Comparison of ENCODE assay signal across 26 cellular contexts in the genomic region with DNA sequence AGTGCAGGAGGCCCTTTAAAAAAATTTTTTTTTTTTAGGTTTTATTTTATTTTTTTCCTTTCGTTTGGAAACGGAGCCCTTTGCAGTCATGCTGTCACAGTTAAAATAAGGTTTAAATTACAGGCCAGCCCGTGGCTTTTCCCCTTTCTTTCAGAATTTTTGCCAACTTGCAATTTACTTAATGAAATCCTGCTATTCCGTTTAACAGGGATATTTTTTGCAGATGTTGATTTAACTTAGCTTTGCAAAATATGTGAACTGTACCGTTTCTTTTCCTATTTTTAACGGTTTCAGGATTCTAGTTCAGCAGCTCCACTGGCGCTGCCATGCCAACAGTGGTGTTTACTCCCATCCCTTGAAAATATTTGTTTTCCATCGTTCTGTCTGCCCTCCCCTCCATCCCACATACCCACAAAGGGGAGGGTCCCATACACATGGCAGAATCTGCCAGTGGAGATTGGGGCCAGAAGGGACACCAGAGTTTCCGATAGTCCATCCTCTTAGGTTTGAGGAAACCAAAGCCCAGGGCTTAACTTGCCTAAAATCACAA. TPM values are rescaled to one million over a fixed set of nuclear protein-coding genes. Genes with fewer than 3 reads are reported as not detected.
DNase-seq lines count a peak whose midpoint lies in the region; ATAC-seq, FAIRE-seq and TF ChIP-seq lines count a peak whose summit lies in the region.
"Had no signal": no experiment of that assay in that cellular context is flagged by ENCODE, and none has a peak within 500 bp of the region (broad histone marks: within the 10 kb centered on the region; RNA-seq: fewer than 3 reads in every experiment).

No MANE protein-coding gene starts in this region.

- H3K36me3 ChIP-seq in Panc1 (ENCODE audit: control insufficient read depth, insufficient read depth, low read length) (no peaks in the 10 kb centered on the region), tibial artery (peaks cover 0 to 4% (median 0%) of the 10 kb centered on the region in 3 donors)

- peaks cover 7% of the 10 kb centered on the region; the same call in 1 of the 2 replicates for H3K9me3 ChIP-seq in Panc1 (ENCODE audit: control insufficient read depth, insufficient read depth, low read depth, low read length)
- H3K9me3 ChIP-seq in tibial artery, result peaks cover 0 to 7% (median 0%) of the 10 kb centered on the region in 3 donors

- peak; percentile 84 for FAIRE-seq in endometrium (lab: Jason Lieb, UNC)
- FAIRE-seq: frontal cortex, GM19239, urothelium cell line had no signal

- DNase-seq in Panc1 (ENCODE audit: low read depth, low spot score) (no peak), nephron progenitor cell (no peak), tibial artery (no peak), C1 segment of cervical spinal cord (lab: John Stamatoyannopoulos, UW) (no peak), NCI-H187 treated with DMSO at 0.1 percent for 48 hours (lab: John Stamatoyannopoulos, UW) (no peak)
- no peak for DNase-seq in activated CD4-positive, alpha-beta T cell treated with anti-CD3 and anti-CD28 coated beads for 48 hours
- DNase-seq: activated CD4-positive, alpha-beta T cell treated with anti-CD3 and anti-CD28 coated beads, Interleukin-2, amount 50 U/mL, for 1 hour; activated CD8-positive, alpha-beta memory T cell treated with anti-CD3 and anti-CD28 coated beads, Interleukin-2, amount 10 ng/mL, durations not matched to agents 7 days and 5 days; CD4-positive, CD25-positive, alpha-beta regulatory T cell; effector CD8-positive, alpha-beta T cell; erythroblast; hippocampal formation; immature natural killer cell; left lung; MG63; NCI-H1417; NCI-H2107; NCI-H446 treated with DMSO at 0.1 percent for 48 hours; T-helper 9 cell; WERI-Rb-1 had no signal

- POLR2A ChIA-PET in Panc1 (lab: Charles Lee), result no interaction called here

- peaks cover 3% of the 10 kb centered on the region for H3K27me3 Mint-ChIP-seq in nephron progenitor cell (ENCODE audit: low read depth, poor library complexity)
- H3K27me3 Mint-ChIP-seq: CD4-positive, CD25-positive, alpha-beta regulatory T cell had no signal

- CTCF ChIA-PET in Panc1 (lab: Charles Lee), result interaction anchor here (0.6 to 1.2 kb wide), 2 partner anchors 58 to 80 kb away, joined by 3 read pairs; no protein-coding TSS in a partner anchor

- intact Hi-C loops in Panc1 (cut with micrococcal nuclease; ENCODE audit: unreplicated experiment), result no loop called here
- intact Hi-C loops in tibial artery (cut with DNase I; ENCODE audit: low total_unique reads), result no loop called here

- H3K27me3 ChIP-seq in Panc1 (ENCODE audit: control insufficient read depth, insufficient read depth, low read length) (no peaks in the 10 kb centered on the region), tibial artery (no peaks in the 10 kb centered on the region)
- H3K27me3 ChIP-seq: left lung, MG63 had no signal

- H3K27ac ChIP-seq in Panc1 (ENCODE audit: low read length) (peak overlapping the region; percentile 85), tibial artery (peak overlapping the region; percentile 88 to 92)
- H3K27ac ChIP-seq: WERI-Rb-1 had no signal

- TF ChIP-seq CTCF in Panc1 (IDR thresholded peaks at IDR 0.05) (no peak), nephron progenitor cell (IDR thresholded peaks at IDR 0.05) (no peak), tibial artery (IDR thresholded peaks at IDR 0.05) (no peak)

- H3K9me3 Mint-ChIP-seq in nephron progenitor cell, result peaks cover 18% of the 10 kb centered on the region

- peaks cover 43% of the 10 kb centered on the region for H3K4me1 Mint-ChIP-seq in nephron progenitor cell
- H3K4me1 Mint-ChIP-seq: activated CD8-positive, alpha-beta memory T cell treated with anti-CD3 and anti-CD28 coated beads, Interleukin-2, amount 10 ng/mL, durations not matched to agents 7 days and 5 days; immature natural killer cell had no signal

- no peak for ATAC-seq in Panc1
- ATAC-seq: activated CD8-positive, alpha-beta memory T cell treated with anti-CD3 and anti-CD28 coated beads, Interleukin-2, amount 10 ng/mL, durations not matched to agents 7 days and 5 days; activated naive CD4-positive, alpha-beta T cell treated with anti-CD3 and anti-CD28 coated beads, Interleukin-2, amount 50 U/mL, for 72 hours; left lung; natural killer cell treated with Interleukin-12 subunit alpha and Interleukin-12 subunit beta and Interleukin-15 and Interleukin-18, amount 100 ng/mL, for 72 hours had no signal

- no peak overlapping the region for H3K4me3 Mint-ChIP-seq in nephron progenitor cell
- H3K4me3 Mint-ChIP-seq: activated CD8-positive, alpha-beta memory T cell treated with anti-CD3 and anti-CD28 coated beads, Interleukin-2, amount 10 ng/mL, durations not matched to agents 7 days and 5 days; CD4-positive, CD25-positive, alpha-beta regulatory T cell; immature natural killer cell; natural killer cell treated with Interleukin-12 subunit alpha and Interleukin-12 subunit beta and Interleukin-15 and Interleukin-18, amount 100 ng/mL, for 72 hours had no signal

- H3K36me3 Mint-ChIP-seq in nephron progenitor cell (ENCODE audit: low read depth), result peaks cover 63% of the 10 kb centered on the region
- H3K36me3 Mint-ChIP-seq: activated CD8-positive, alpha-beta memory T cell treated with anti-CD3 and anti-CD28 coated beads, Interleukin-2, amount 10 ng/mL, durations not matched to agents 7 days and 5 days had no signal

- H3K4me1 ChIP-seq in Panc1 (ENCODE audit: control insufficient read depth, insufficient read depth, low read length), result peaks cover 67% of the 10 kb centered on the region
- H3K4me1 ChIP-seq in tibial artery, result peaks cover 5 to 89% (median 66%) of the 10 kb centered on the region in 4 donors

- H3K4me3 ChIP-seq in Panc1 (ENCODE audit: low read depth in 2 of 2, low read length in 2 of 2) (no peak overlapping the region), tibial artery (no peak overlapping the region)
- H3K4me3 ChIP-seq: left lung, MG63 had no signal

- peak overlapping the region; percentile 51 for H3K27ac Mint-ChIP-seq in nephron progenitor cell
- H3K27ac Mint-ChIP-seq: activated CD8-positive, alpha-beta memory T cell treated with anti-CD3 and anti-CD28 coated beads, Interleukin-2, amount 10 ng/mL, durations not matched to agents 7 days and 5 days; activated naive CD4-positive, alpha-beta T cell treated with anti-CD3 and anti-CD28 coated beads, Interleukin-2, amount 50 U/mL, for 72 hours; CD4-positive, CD25-positive, alpha-beta regulatory T cell; immature natural killer cell; natural killer cell treated with Interleukin-12 subunit alpha and Interleukin-12 subunit beta and Interleukin-15 and Interleukin-18, amount 100 ng/mL, for 72 hours had no signal

- BruUV-seq in Panc1 (replicated peaks; lab: Mats Ljungman, UMichigan), result no TSS peak

- in situ Hi-C loops in Panc1 (cut with HindIII; ENCODE audit: low pct_unique_long_range_greater_than_20kb, low sequenced_read_pairs), result no loop called here

RNA-seq across cellular contexts. Expression of gene SMAD6, which starts 54.3 kb away (rescaled TPM):
- 45.9 TPM for total RNA-seq in Panc1 (2021; ENCODE audit: unreplicated experiment)
- 52.1 TPM for polyA plus RNA-seq in Panc1 (2012; ENCODE audit: insufficient read length)
- polyA plus RNA-seq: CD4-positive, CD25-positive, alpha-beta regulatory T cell; immature natural killer cell had no signal
